In genomic region chr11:74948898-74949747, GRCh38 we compare ENCODE assay signal across 1 cellular context.
TF ChIP-seq lines count a peak whose summit lies in the region.

Gene SPCS2 (plus strand): TSS chr11:74949266. CDS start chr11:74949286, 20 bp downstream.
Gene XRRA1 (minus strand): TSS chr11:74949091. CDS start chr11:74940878, 8,213 bp downstream.

TF ChIP-seq in SK-N-SH, 30 proteins besides CTCF, POLR2A, EP300 and RAD21 (continued from another document):
- TF ChIP-seq IRF3 (IDR thresholded peaks at IDR 0.05; ENCODE audit: low read depth, low read length) (peak; percentile 33; the same call in 1 of the 2 replicates), TCF12 (IDR thresholded peaks at IDR 0.05) (no peak), CHD2 (IDR thresholded peaks at IDR 0.05; ENCODE audit: low read length, partially characterized antibody) (peak; percentile 79), NRF1 (IDR thresholded peaks at IDR 0.05; ENCODE audit: low read depth, low read length) (no peak), RXRA (IDR thresholded peaks at IDR 0.05; ENCODE audit: borderline replicate concordance, low read depth) (no peak), REST (IDR thresholded peaks at IDR 0.05; ENCODE audit: low read depth, low read length) (peak; percentile 51; the same call in 1 of the 2 replicates), SIN3A (IDR thresholded peaks at IDR 0.05; ENCODE audit: borderline replicate concordance, low read depth, low read length) (0 out of 2 replicates have a peak, but pooled peaks have one; percentile 57), GABPA (IDR thresholded peaks at IDR 0.05; ENCODE audit: low read depth) (no peak)
